In genomic region chr1:177429234-177429633, GRCh38 we compare ENCODE assay signal across 14 cellular contexts.
"Had no signal": no experiment of that assay in that cellular context is flagged by ENCODE, and none has a peak within 500 bp of the region (broad histone marks: within the 10 kb centered on the region; RNA-seq: fewer than 3 reads in every experiment).

No MANE protein-coding gene starts in this region.

- H3K9me3 Mint-ChIP-seq: activated naive CD4-positive, alpha-beta T cell treated with anti-CD3 and anti-CD28 coated beads, Interleukin-2, amount 10 ng/mL, durations not matched to agents 7 days and 5 days; dendritic cell treated with granulocyte-macrophage colony-stimulating factor and Interleukin-4, amounts not matched to agents 40 ng/mL and 50 ng/mL, for 4 days had no signal

- H3K9me3 ChIP-seq: ascending aorta had no signal

- H3K27ac ChIP-seq: ascending aorta had no signal

- H3K27ac Mint-ChIP-seq: activated naive CD4-positive, alpha-beta T cell treated with anti-CD3 and anti-CD28 coated beads, Interleukin-2, amount 10 ng/mL, durations not matched to agents 7 days and 5 days; activated T-helper 17 cell treated with anti-CD3 and anti-CD28 coated beads, Interleukin-2, amount 50 U/mL, for 72 hours; dendritic cell treated with granulocyte-macrophage colony-stimulating factor and Interleukin-4, amounts not matched to agents 40 ng/mL and 50 ng/mL, for 4 days; effector memory CD8-positive, alpha-beta T cell; T-helper 17 cell had no signal

- ATAC-seq: activated T-helper 17 cell treated with anti-CD3 and anti-CD28 coated beads, Interleukin-2, amount 50 U/mL, for 72 hours; effector memory CD8-positive, alpha-beta T cell; left colon; sciatic nerve; stimulated activated naive CD8-positive, alpha-beta T cell treated with anti-CD3 and anti-CD28 coated beads, Interleukin-15, Interleukin-2, amounts not matched to agents 100 U/mL and 50 U/mL, for 24 hours; T-helper 17 cell had no signal

- H3K4me3 Mint-ChIP-seq: activated naive CD4-positive, alpha-beta T cell treated with anti-CD3 and anti-CD28 coated beads, Interleukin-2, amount 10 ng/mL, durations not matched to agents 7 days and 5 days; activated T-helper 17 cell treated with anti-CD3 and anti-CD28 coated beads, Interleukin-2, amount 50 U/mL, for 72 hours; dendritic cell treated with granulocyte-macrophage colony-stimulating factor and Interleukin-4, amounts not matched to agents 40 ng/mL and 50 ng/mL, for 4 days; effector memory CD8-positive, alpha-beta T cell; T-helper 17 cell had no signal

- H3K27me3 Mint-ChIP-seq: activated naive CD4-positive, alpha-beta T cell treated with anti-CD3 and anti-CD28 coated beads, Interleukin-2, amount 10 ng/mL, durations not matched to agents 7 days and 5 days; activated T-helper 17 cell treated with anti-CD3 and anti-CD28 coated beads, Interleukin-2, amount 50 U/mL, for 72 hours; dendritic cell treated with granulocyte-macrophage colony-stimulating factor and Interleukin-4, amounts not matched to agents 40 ng/mL and 50 ng/mL, for 4 days; effector memory CD8-positive, alpha-beta T cell; T-helper 17 cell had no signal

- H3K27me3 ChIP-seq: ascending aorta had no signal

- H3K4me3 ChIP-seq: ascending aorta, lung had no signal

- H3K4me1 ChIP-seq: ascending aorta had no signal

- H3K4me1 Mint-ChIP-seq: activated naive CD4-positive, alpha-beta T cell treated with anti-CD3 and anti-CD28 coated beads, Interleukin-2, amount 10 ng/mL, durations not matched to agents 7 days and 5 days; activated T-helper 17 cell treated with anti-CD3 and anti-CD28 coated beads, Interleukin-2, amount 50 U/mL, for 72 hours; T-helper 17 cell had no signal

- DNase-seq: activated CD4-positive, alpha-beta T cell treated with anti-CD3 and anti-CD28 coated beads, Interleukin-2, amount 50 U/mL, for 4 hours; activated naive CD4-positive, alpha-beta T cell treated with anti-CD3 and anti-CD28 coated beads, Interleukin-2, amount 10 ng/mL, durations not matched to agents 7 days and 5 days; effector memory CD8-positive, alpha-beta T cell; erythroblast; left colon; midbrain; stimulated activated naive CD8-positive, alpha-beta T cell treated with anti-CD3 and anti-CD28 coated beads, Interleukin-15, Interleukin-2, amounts not matched to agents 100 U/mL and 50 U/mL, for 24 hours; T-helper 17 cell; trophoblast cell had no signal

- H3K36me3 Mint-ChIP-seq: activated naive CD4-positive, alpha-beta T cell treated with anti-CD3 and anti-CD28 coated beads, Interleukin-2, amount 10 ng/mL, durations not matched to agents 7 days and 5 days had no signal

- H3K36me3 ChIP-seq: ascending aorta had no signal
